In genomic region chr3:89256882-89257281, GRCh38 we compare ENCODE assay signal across 1 cellular context.
TF ChIP-seq lines count a peak whose summit lies in the region.

No MANE protein-coding gene starts in this region.

TF ChIP-seq in WTC11, 78 proteins besides CTCF, POLR2A, EP300 and RAD21 (continued from another document):
- TF ChIP-seq, protein P1, sequence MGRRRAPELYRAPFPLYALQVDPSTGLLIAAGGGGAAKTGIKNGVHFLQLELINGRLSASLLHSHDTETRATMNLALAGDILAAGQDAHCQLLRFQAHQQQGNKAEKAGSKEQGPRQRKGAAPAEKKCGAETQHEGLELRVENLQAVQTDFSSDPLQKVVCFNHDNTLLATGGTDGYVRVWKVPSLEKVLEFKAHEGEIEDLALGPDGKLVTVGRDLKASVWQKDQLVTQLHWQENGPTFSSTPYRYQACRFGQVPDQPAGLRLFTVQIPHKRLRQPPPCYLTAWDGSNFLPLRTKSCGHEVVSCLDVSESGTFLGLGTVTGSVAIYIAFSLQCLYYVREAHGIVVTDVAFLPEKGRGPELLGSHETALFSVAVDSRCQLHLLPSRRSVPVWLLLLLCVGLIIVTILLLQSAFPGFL (CRISPR knock-in tag; IDR thresholded peaks at IDR 0.05; ENCODE audit: borderline replicate concordance): no peak
- TF ChIP-seq ZNF512 (CRISPR knock-in tag; IDR thresholded peaks at IDR 0.05; ENCODE audit: borderline replicate concordance): no peak
- no peak for TF ChIP-seq ZNF263 (CRISPR knock-in tag; IDR thresholded peaks at IDR 0.05; ENCODE audit: low read depth)
- TF ChIP-seq, protein P2, sequence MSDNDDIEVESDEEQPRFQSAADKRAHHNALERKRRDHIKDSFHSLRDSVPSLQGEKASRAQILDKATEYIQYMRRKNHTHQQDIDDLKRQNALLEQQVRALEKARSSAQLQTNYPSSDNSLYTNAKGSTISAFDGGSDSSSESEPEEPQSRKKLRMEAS (CRISPR knock-in tag; IDR thresholded peaks at IDR 0.05): no peak
- TF ChIP-seq JUN (CRISPR knock-in tag; IDR thresholded peaks at IDR 0.05): no peak
- no peak for TF ChIP-seq SMAD3 (CRISPR knock-in tag; IDR thresholded peaks at IDR 0.05; ENCODE audit: borderline replicate concordance)
TF ChIP-seq in WTC11: peak in this region for 0.
